ENCODE assay signal across 33 cellular contexts in the genomic region with DNA sequence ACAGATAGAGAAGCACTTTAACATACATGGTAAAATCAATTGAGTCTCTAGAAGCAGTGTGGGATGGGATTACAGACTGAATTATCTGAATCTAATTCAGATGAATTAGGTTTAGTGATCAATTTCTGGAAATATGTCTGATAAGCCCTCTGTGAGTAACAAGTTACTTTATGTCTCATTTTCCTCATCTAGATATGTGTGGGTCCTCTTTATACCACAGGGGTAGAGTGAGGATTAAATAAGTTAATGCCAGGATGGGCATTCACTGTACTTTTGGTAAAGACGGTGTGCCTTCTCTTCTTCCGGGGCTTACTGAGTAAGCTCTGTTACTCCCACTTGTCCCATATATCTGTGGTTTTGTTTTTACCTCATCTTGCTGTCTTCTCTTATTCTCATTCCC.
"Had no signal": no experiment of that assay in that cellular context is flagged by ENCODE, and none has a peak within 500 bp of the region (broad histone marks: within the 10 kb centered on the region; RNA-seq: fewer than 3 reads in every experiment).

No MANE protein-coding gene starts in this region.

- H3K27me3 Mint-ChIP-seq: activated B cell treated with CpG ODN at 0.5 μM for 24 hours; activated CD4-positive, alpha-beta T cell treated with anti-CD3 and anti-CD28 coated beads, Interleukin-2, amount 10 ng/mL, durations not matched to agents 24 days and 14 days; activated naive CD4-positive, alpha-beta T cell treated with anti-CD3 and anti-CD28 coated beads, Interleukin-2, amount 10 ng/mL, durations not matched to agents 7 days and 5 days; activated naive CD8-positive, alpha-beta T cell treated with anti-CD3 and anti-CD28 coated beads, Interleukin-2, amount 10 ng/mL, durations not matched to agents 7 days and 5 days had no signal

- DNase-seq: activated B cell treated with CpG ODN at 0.5 μM for 24 hours; activated CD4-positive, alpha-beta memory T cell treated with anti-CD3 and anti-CD28 coated beads for 36 hours; activated CD4-positive, alpha-beta T cell treated with anti-CD3 and anti-CD28 coated beads, Interleukin-2, amount 10 ng/mL, durations not matched to agents 24 days and 14 days; activated CD4-positive, alpha-beta T cell treated with anti-CD3 and anti-CD28 coated beads, Interleukin-2, amount 50 U/mL, for 1 hour; activated CD4-positive, alpha-beta T cell treated with anti-CD3 and anti-CD28 coated beads, Interleukin-2, amount 50 U/mL, for 4 hours; activated CD4-positive, CD25-positive, alpha-beta regulatory T cell treated with anti-CD3 and anti-CD28 coated beads, Interleukin-2, amount 50 U/mL, for 72 hours; activated CD8-positive, alpha-beta memory T cell treated with anti-CD3 and anti-CD28 coated beads, Interleukin-2, amount 50 U/mL, for 4 hours; activated CD8-positive, alpha-beta T cell treated with anti-CD3 and anti-CD28 coated beads for 36 hours; activated effector memory CD4-positive, alpha-beta T cell treated with Interleukin-2 at 50 U/mL for 16 hours; activated gamma-delta T cell; activated naive CD4-positive, alpha-beta T cell treated with anti-CD3 and anti-CD28 coated beads, Interleukin-2, amount 10 ng/mL, durations not matched to agents 7 days and 5 days; activated naive CD4-positive, alpha-beta T cell treated with Interleukin-2 at 50 U/mL for 16 hours; activated naive CD8-positive, alpha-beta T cell treated with anti-CD3 and anti-CD28 coated beads, Interleukin-2, amount 10 ng/mL, durations not matched to agents 7 days and 5 days; activated naive CD8-positive, alpha-beta T cell treated with anti-CD3 and anti-CD28 coated beads, Interleukin-2, amount 50 U/mL, for 24 hours; activated T-cell treated with anti-CD3 and anti-CD28 coated beads for 4 hours; activated T-cell treated with anti-CD3 and anti-CD28 coated beads, Interleukin-2, amount 50 U/mL, for 1 hour; activated T-cell treated with anti-CD3 and anti-CD28 coated beads, Interleukin-2, amount 50 U/mL, for 48 hours; amygdala; anterior cingulate cortex; caudate nucleus; cerebellar nuclear complex; SW 1271; T-helper 1 cell; T-helper 2 cell; T-helper 9 cell had no signal

- H3K4me3 Mint-ChIP-seq: activated B cell treated with CpG ODN at 0.5 μM for 24 hours; activated CD4-positive, alpha-beta memory T cell treated with anti-CD3 and anti-CD28 coated beads for 36 hours; activated CD4-positive, alpha-beta T cell treated with anti-CD3 and anti-CD28 coated beads, Interleukin-2, amount 10 ng/mL, durations not matched to agents 24 days and 14 days; activated CD8-positive, alpha-beta T cell treated with anti-CD3 and anti-CD28 coated beads for 36 hours; activated naive CD4-positive, alpha-beta T cell treated with anti-CD3 and anti-CD28 coated beads, Interleukin-2, amount 10 ng/mL, durations not matched to agents 7 days and 5 days; activated naive CD4-positive, alpha-beta T cell treated with anti-CD3 and anti-CD28 coated beads, Interleukin-2, amount 50 U/mL, for 24 hours; activated naive CD8-positive, alpha-beta T cell; activated naive CD8-positive, alpha-beta T cell treated with anti-CD3 and anti-CD28 coated beads, Interleukin-2, amount 10 ng/mL, durations not matched to agents 7 days and 5 days; activated naive CD8-positive, alpha-beta T cell treated with anti-CD3 and anti-CD28 coated beads, Interleukin-2, amount 50 U/mL, for 24 hours; activated T-helper 1 cell treated with anti-CD3 and anti-CD28 coated beads, Interleukin-12 subunit alpha, Interleukin-12 subunit beta, Interleukin-2, Interleukin-4 antibody, amounts not matched to agents 30 ng/mL and 10 ng/mL and 1 ng/mL, durations not matched to agents 14 hours and 24 hours and 36 hours; brain; central memory CD8-positive, alpha-beta T cell; T-helper 1 cell treated with Interleukin-12 subunit alpha and Interleukin-12 subunit beta and Interleukin-4 antibody, amounts not matched to agents 30 μg/mL and 1 μg/mL, for 36 hours; T-helper 2 cell treated with Interferon-gamma antibody and Interleukin-4, amounts not matched to agents 5 μg/mL and 100 μg/mL, for 36 hours had no signal

- ATAC-seq: activated CD8-positive, alpha-beta T cell treated with anti-CD3 and anti-CD28 coated beads for 36 hours; activated naive CD8-positive, alpha-beta T cell treated with anti-CD3 and anti-CD28 coated beads, Interleukin-2, amount 50 U/mL, for 24 hours had no signal

- H3K9me3 Mint-ChIP-seq: activated B cell treated with CpG ODN at 0.5 μM for 24 hours; activated CD4-positive, alpha-beta memory T cell treated with anti-CD3 and anti-CD28 coated beads for 36 hours; activated CD4-positive, alpha-beta T cell treated with anti-CD3 and anti-CD28 coated beads, Interleukin-2, amount 10 ng/mL, durations not matched to agents 24 days and 14 days; activated CD8-positive, alpha-beta T cell treated with anti-CD3 and anti-CD28 coated beads for 36 hours; activated naive CD4-positive, alpha-beta T cell treated with anti-CD3 and anti-CD28 coated beads, Interleukin-2, amount 10 ng/mL, durations not matched to agents 7 days and 5 days; activated naive CD4-positive, alpha-beta T cell treated with anti-CD3 and anti-CD28 coated beads, Interleukin-2, amount 50 U/mL, for 24 hours; activated naive CD8-positive, alpha-beta T cell treated with anti-CD3 and anti-CD28 coated beads, Interleukin-2, amount 10 ng/mL, durations not matched to agents 7 days and 5 days; activated naive CD8-positive, alpha-beta T cell treated with anti-CD3 and anti-CD28 coated beads, Interleukin-2, amount 50 U/mL, for 24 hours; activated T-helper 1 cell treated with anti-CD3 and anti-CD28 coated beads, Interleukin-12 subunit alpha, Interleukin-12 subunit beta, Interleukin-2, Interleukin-4 antibody, amounts not matched to agents 30 ng/mL and 10 ng/mL and 1 ng/mL, durations not matched to agents 14 hours and 24 hours and 36 hours; activated T-helper 2 cell treated with anti-CD3 and anti-CD28 coated beads, Interferon-gamma antibody, Interleukin-2, Interleukin-4, amounts not matched to agents 10 μg/mL and 5 μg/mL and 100 μg/mL, durations not matched to agents 14 hours and 24 hours and 36 hours; brain; central memory CD8-positive, alpha-beta T cell; T-helper 1 cell treated with Interleukin-12 subunit alpha and Interleukin-12 subunit beta and Interleukin-4 antibody, amounts not matched to agents 30 μg/mL and 1 μg/mL, for 36 hours; T-helper 2 cell treated with Interferon-gamma antibody and Interleukin-4, amounts not matched to agents 5 μg/mL and 100 μg/mL, for 36 hours had no signal

- H3K4me1 Mint-ChIP-seq: activated B cell treated with CpG ODN at 0.5 μM for 24 hours; activated CD4-positive, alpha-beta T cell treated with anti-CD3 and anti-CD28 coated beads, Interleukin-2, amount 10 ng/mL, durations not matched to agents 24 days and 14 days; activated naive CD4-positive, alpha-beta T cell treated with anti-CD3 and anti-CD28 coated beads, Interleukin-2, amount 10 ng/mL, durations not matched to agents 7 days and 5 days; activated naive CD4-positive, alpha-beta T cell treated with anti-CD3 and anti-CD28 coated beads, Interleukin-2, amount 50 U/mL, for 24 hours; activated naive CD8-positive, alpha-beta T cell treated with anti-CD3 and anti-CD28 coated beads, Interleukin-2, amount 10 ng/mL, durations not matched to agents 7 days and 5 days; activated naive CD8-positive, alpha-beta T cell treated with anti-CD3 and anti-CD28 coated beads, Interleukin-2, amount 50 U/mL, for 24 hours; brain had no signal

- H3K27ac Mint-ChIP-seq: activated B cell treated with CpG ODN at 0.5 μM for 24 hours; activated CD4-positive, alpha-beta memory T cell treated with anti-CD3 and anti-CD28 coated beads for 36 hours; activated CD4-positive, alpha-beta T cell treated with anti-CD3 and anti-CD28 coated beads, Interleukin-2, amount 10 ng/mL, durations not matched to agents 24 days and 14 days; activated CD8-positive, alpha-beta T cell treated with anti-CD3 and anti-CD28 coated beads for 36 hours; activated naive CD4-positive, alpha-beta T cell treated with anti-CD3 and anti-CD28 coated beads, Interleukin-2, amount 10 ng/mL, durations not matched to agents 7 days and 5 days; activated naive CD4-positive, alpha-beta T cell treated with anti-CD3 and anti-CD28 coated beads, Interleukin-2, amount 50 U/mL, for 24 hours; activated naive CD8-positive, alpha-beta T cell; activated naive CD8-positive, alpha-beta T cell treated with anti-CD3 and anti-CD28 coated beads, Interleukin-2, amount 10 ng/mL, durations not matched to agents 7 days and 5 days; activated naive CD8-positive, alpha-beta T cell treated with anti-CD3 and anti-CD28 coated beads, Interleukin-2, amount 50 U/mL, for 24 hours; activated T-helper 1 cell treated with anti-CD3 and anti-CD28 coated beads, Interleukin-12 subunit alpha, Interleukin-12 subunit beta, Interleukin-2, Interleukin-4 antibody, amounts not matched to agents 30 ng/mL and 10 ng/mL and 1 ng/mL, durations not matched to agents 14 hours and 24 hours and 36 hours; brain; T-helper 1 cell treated with Interleukin-12 subunit alpha and Interleukin-12 subunit beta and Interleukin-4 antibody, amounts not matched to agents 30 μg/mL and 1 μg/mL, for 36 hours; T-helper 2 cell treated with Interferon-gamma antibody and Interleukin-4, amounts not matched to agents 5 μg/mL and 100 μg/mL, for 36 hours had no signal

- H3K36me3 Mint-ChIP-seq: activated CD4-positive, alpha-beta memory T cell treated with anti-CD3 and anti-CD28 coated beads for 36 hours; activated naive CD4-positive, alpha-beta T cell treated with anti-CD3 and anti-CD28 coated beads, Interleukin-2, amount 10 ng/mL, durations not matched to agents 7 days and 5 days; activated naive CD4-positive, alpha-beta T cell treated with anti-CD3 and anti-CD28 coated beads, Interleukin-2, amount 50 U/mL, for 24 hours; activated naive CD8-positive, alpha-beta T cell; activated naive CD8-positive, alpha-beta T cell treated with anti-CD3 and anti-CD28 coated beads, Interleukin-2, amount 10 ng/mL, durations not matched to agents 7 days and 5 days; brain had no signal
